Comparison of ENCODE assay signal across 12 cellular contexts in genomic region chr3:177483182-177483967, GRCh38.
A peak's percentile ranks its signal among the peaks of the same experiment; 100 is the strongest.
DNase-seq lines count a peak whose midpoint lies in the region; ATAC-seq, FAIRE-seq and TF ChIP-seq lines count a peak whose summit lies in the region.
"Had no signal": no experiment of that assay in that cellular context is flagged by ENCODE, and none has a peak within 500 bp of the region (broad histone marks: within the 10 kb centered on the region; RNA-seq: fewer than 3 reads in every experiment).

No MANE protein-coding gene starts in this region.

- H3K9me3 ChIP-seq in H1 (ENCODE audit: insufficient read depth in 2 of 2, low read depth in 1 of 2, low read length in 1 of 2) = no peaks in the 10 kb centered on the region; a peak in 1 of 4 replicates
- no peaks in the 10 kb centered on the region for H3K9me3 ChIP-seq in pancreas

- POLR2A ChIA-PET in H1 (lab: Charles Lee; ENCODE audit: partially characterized antibody) = no interaction called here
- POLR2A ChIA-PET in activated CD4-positive, alpha-beta T cell treated with anti-CD3 and anti-CD28 coated beads, Interleukin-2, amount 10 ng/mL, durations not matched to agents 7 days and 5 days (lab: Charles Lee) = no interaction called here

- CTCF ChIA-PET in H1 (lab: Charles Lee; ENCODE audit: partially characterized antibody) = interaction anchor here (0.6 to 1.7 kb wide), 15 partner anchors 8 to 902 kb away, joined by 3 to 8 read pairs (median 3); no protein-coding TSS in a partner anchor
- CTCF ChIA-PET in activated CD4-positive, alpha-beta T cell treated with anti-CD3 and anti-CD28 coated beads, Interleukin-2, amount 10 ng/mL, durations not matched to agents 7 days and 5 days (lab: Charles Lee) = interaction anchor here (0.5 kb wide), 1 partner anchor 282 kb away, joined by 4 read pairs; no protein-coding TSS in a partner anchor

- H4K20me1 ChIP-seq in H1 (replicated peaks in 1 of 2; ENCODE audit: control insufficient read depth in 1 of 2, insufficient read depth in 2 of 2, low read length in 2 of 2) = no peaks in the 10 kb centered on the region

- no peak overlapping the region for H3K9ac ChIP-seq in H1 (replicated peaks in 1 of 4; ENCODE audit: extremely low read depth in 1 of 4, low read depth in 3 of 4, low read length in 3 of 4)

- no peaks in the 10 kb centered on the region for H3K36me3 ChIP-seq in H7 (replicated peaks; ENCODE audit: control insufficient read depth, insufficient read depth, low read length)
- H3K36me3 ChIP-seq in H1 (ENCODE audit: control insufficient read depth in 2 of 4, insufficient read depth in 4 of 4, low read length in 3 of 4) = no peaks in the 10 kb centered on the region
- no peaks in the 10 kb centered on the region for H3K36me3 ChIP-seq in pancreas

- H3K79me1 ChIP-seq in H1 (ENCODE audit: low read depth, low read length) = no peaks in the 10 kb centered on the region

- peak; percentile 40 for DNase-seq in H7
- peak; percentile 29 for DNase-seq in NCI-H510A (lab: John Stamatoyannopoulos, UW)
- no peak for DNase-seq in H1 (ENCODE audit: low read depth in 1 of 2, low spot score in 2 of 2)
- DNase-seq in pancreas = no peak
- no peak for DNase-seq in C1 segment of cervical spinal cord (lab: John Stamatoyannopoulos, UW)
- DNase-seq in activated CD4-positive, alpha-beta T cell treated with anti-CD3 and anti-CD28 coated beads, Interleukin-2, amount 10 ng/mL, durations not matched to agents 7 days and 5 days = no peak
- DNase-seq in LoVo (ENCODE audit: low spot score) = no peak
- DNase-seq: cortex of kidney, NCI-H226 had no signal

- no peak overlapping the region for H2BK12ac ChIP-seq in H1 (ENCODE audit: low read depth, low read length)

- peak; percentile 57 to 73 for TF ChIP-seq RAD21 in H1 (IDR thresholded peaks at IDR 0.05 in 1 of 2, conservative IDR thresholded peaks at IDR 0.05 in 1 of 2; ENCODE audit: low read depth in 2 of 2, low read length in 2 of 2)

- no peak overlapping the region for H3K18ac ChIP-seq in H1 (ENCODE audit: extremely low read depth, low read length)

- H3K27me3 ChIP-seq in H7 (ENCODE audit: control insufficient read depth, insufficient read depth, low read length) (no peaks in the 10 kb centered on the region), H1 (replicated peaks in 1 of 4; ENCODE audit: control insufficient read depth in 3 of 4, extremely low read depth in 1 of 4, insufficient read depth in 3 of 4, low read length in 3 of 4) (no peaks in the 10 kb centered on the region), pancreas (no peaks in the 10 kb centered on the region)

- H3K4ac ChIP-seq in H1 (replicated peaks; ENCODE audit: insufficient read length, low read depth, low read length) = no peak overlapping the region

- H2AK5ac ChIP-seq in H1 (ENCODE audit: low read depth, low read length) = no peak overlapping the region

- H3K27ac ChIP-seq in H1 (ENCODE audit: low read depth, low read length) = no peak overlapping the region
- H3K27ac ChIP-seq in pancreas = no peak overlapping the region

- H2BK120ac ChIP-seq in H1 (replicated peaks; ENCODE audit: low read depth, low read length) = no peak overlapping the region

- TF ChIP-seq CTCF in H1 (IDR thresholded peaks at IDR 0.05; ENCODE audit: control extremely low read depth in 1 of 3, insufficient read depth in 1 of 3, low read depth in 1 of 3, low read length in 3 of 3) (peak; percentile 47 to 63 (median 48)), pancreas (IDR thresholded peaks at IDR 0.05) (no peak)

- no peaks in the 10 kb centered on the region for H3K23me2 ChIP-seq in H1 (ENCODE audit: low read depth, low read length)

- no peak overlapping the region for H4K91ac ChIP-seq in H1 (replicated peaks; ENCODE audit: insufficient read length, low read length)

- no peak overlapping the region for H3K14ac ChIP-seq in H1 (ENCODE audit: insufficient read length)

- no peak overlapping the region for H2BK5ac ChIP-seq in H1 (ENCODE audit: low read depth, low read length)

- H3K27ac Mint-ChIP-seq in activated CD4-positive, alpha-beta T cell treated with anti-CD3 and anti-CD28 coated beads, Interleukin-2, amount 10 ng/mL, durations not matched to agents 7 days and 5 days = no peak overlapping the region

- peaks cover 7% of the 10 kb centered on the region for H3K9me3 Mint-ChIP-seq in activated CD4-positive, alpha-beta T cell treated with anti-CD3 and anti-CD28 coated beads, Interleukin-2, amount 10 ng/mL, durations not matched to agents 7 days and 5 days

- ATAC-seq in pancreas = peak in 3 of 4 donors; percentile 29 to 65 (median 54)
- no peak for ATAC-seq in GM18511 (IDR thresholded peaks at IDR 0.05; ENCODE audit: unreplicated experiment)

- intact Hi-C loops in pancreas (cut with DNase I) = no loop called here

- H3K4me3 ChIP-seq in H7 (ENCODE audit: insufficient read depth, low read depth, low read length) = no peak overlapping the region
- no peak overlapping the region for H3K4me3 ChIP-seq in H1 (ENCODE audit: extremely low read depth in 1 of 4, insufficient read depth in 2 of 4, low read depth in 3 of 4, low read length in 4 of 4)
- no peak overlapping the region for H3K4me3 ChIP-seq in pancreas

- no peak overlapping the region for H3K56ac ChIP-seq in H1 (replicated peaks; ENCODE audit: insufficient read length, low read depth, low read length)

- H2BK20ac ChIP-seq in H1 (ENCODE audit: low read length) = no peak overlapping the region

- H3K4me2 ChIP-seq in H1 (ENCODE audit: insufficient read depth in 1 of 2, low read depth in 2 of 2, low read length in 2 of 2) = no peak overlapping the region

- no peak for TF ChIP-seq EP300 in H1 (IDR thresholded peaks at IDR 0.05; ENCODE audit: borderline replicate concordance in 1 of 2, low read depth in 2 of 2, low read length in 2 of 2)

- H4K5ac ChIP-seq in H1 (ENCODE audit: insufficient read length, low read depth, low read length) = no peak overlapping the region

- H3K27me3 Mint-ChIP-seq in activated CD4-positive, alpha-beta T cell treated with anti-CD3 and anti-CD28 coated beads, Interleukin-2, amount 10 ng/mL, durations not matched to agents 7 days and 5 days = no peaks in the 10 kb centered on the region

- no peak for TF ChIP-seq POLR2A in H1 (IDR thresholded peaks at IDR 0.05; ENCODE audit: control extremely low read depth in 1 of 2, low read depth in 2 of 2, low read length in 2 of 2)

- H2BK15ac ChIP-seq in H1 (ENCODE audit: low read length) = no peak overlapping the region

- H4K8ac ChIP-seq in H1 (ENCODE audit: extremely low read depth, insufficient read depth, low read length) = no peak overlapping the region

- H3K4me3 Mint-ChIP-seq in activated CD4-positive, alpha-beta T cell treated with anti-CD3 and anti-CD28 coated beads, Interleukin-2, amount 10 ng/mL, durations not matched to agents 7 days and 5 days = no peak overlapping the region
- H3K4me3 Mint-ChIP-seq: mesothelial cell of epicardium had no signal

- H3K4me1 ChIP-seq in H1 (replicated peaks in 1 of 4; ENCODE audit: control insufficient read depth in 3 of 4, insufficient read depth in 4 of 4, low read length in 3 of 4) = no peaks in the 10 kb centered on the region
- peaks cover 10 to 16% (median 11%) of the 10 kb centered on the region in 3 donors for H3K4me1 ChIP-seq in pancreas

- peaks cover 5% of the 10 kb centered on the region for H3K4me1 Mint-ChIP-seq in activated CD4-positive, alpha-beta T cell treated with anti-CD3 and anti-CD28 coated beads, Interleukin-2, amount 10 ng/mL, durations not matched to agents 7 days and 5 days

- H3K79me2 ChIP-seq in H1 (ENCODE audit: control insufficient read depth in 1 of 2, insufficient read depth in 2 of 2, low read length in 2 of 2) = no peaks in the 10 kb centered on the region

- H2AFZ ChIP-seq in H1 (ENCODE audit: low read length) = 0 out of 2 replicates have a peak overlapping the region, but pooled peaks have one; percentile 22

- WGBS in H1 (ENCODE audit: extremely low coverage in 1 of 2, insufficient coverage in 1 of 2, insufficient read length in 1 of 2, insufficient replicate concordance in 2 of 2, low coverage in 1 of 2, low lambda C conversion rate in 2 of 2, missing lambda C conversion rate in 1 of 2), 2 experiments = 73% methylated on average over 4 of the region's 4 CpGs; no CpG with 5 or more reads in 1 of the 2 experiments
- 63 to 69% methylated on average over 4 of the region's 4 CpGs for WGBS in pancreas, 2 donors

- H3K36me3 Mint-ChIP-seq in activated CD4-positive, alpha-beta T cell treated with anti-CD3 and anti-CD28 coated beads, Interleukin-2, amount 10 ng/mL, durations not matched to agents 7 days and 5 days (ENCODE audit: low read depth) = peaks cover 2% of the 10 kb centered on the region

- FAIRE-seq in H1 (lab: Jason Lieb, UNC) = no peak
- no peak for FAIRE-seq in pancreas (lab: Jason Lieb, UNC)
- FAIRE-seq: GM12891 had no signal

- no peak overlapping the region for H3K23ac ChIP-seq in H1 (ENCODE audit: insufficient read length)

Comparison
In these comparisons a context has a peak if more than half of its experiments do, and no peak if none do; other contexts are left out.
1. DNase-seq: peak in H7 (single experiment) and NCI-H510A (single experiment); none in H1 (0 of 2), pancreas (0 of 6), C1 segment of cervical spinal cord (0 of 14), activated CD4-positive, alpha-beta T cell treated with anti-CD3 and anti-CD28 coated beads, Interleukin-2, amount 10 ng/mL, durations not matched to agents 7 days and 5 days (single experiment) and LoVo (single experiment).
2. CTCF ChIP-seq: peak in H1 (3 of 3); none in pancreas (0 of 4).